ENCODE assay signal across 1 cellular context in genomic region chr10:112689327-112689726, GRCh38.
TF ChIP-seq lines count a peak whose summit lies in the region.

No MANE protein-coding gene starts in this region.

TF ChIP-seq in HepG2, 621 proteins besides CTCF, POLR2A, EP300 and RAD21 (continued from another document):
- TF ChIP-seq SMC3 (IDR thresholded peaks at IDR 0.05; ENCODE audit: low read length), result peak; percentile 64
- TF ChIP-seq ZNF557 (CRISPR knock-in tag; IDR thresholded peaks at IDR 0.05), result no peak
- TF ChIP-seq SYNCRIP (IDR thresholded peaks at IDR 0.05; ENCODE audit: insufficient read depth, low read depth, low read length), result no peak
- no peak for TF ChIP-seq ZNF605 (CRISPR knock-in tag; IDR thresholded peaks at IDR 0.05)
- no peak for TF ChIP-seq JUN (CRISPR knock-in tag; IDR thresholded peaks at IDR 0.05)
